In genomic region chr20:41692479-41693135, GRCh38 we compare ENCODE assay signal across 7 cellular contexts.
DNase-seq lines count a peak whose midpoint lies in the region; ATAC-seq, FAIRE-seq and TF ChIP-seq lines count a peak whose summit lies in the region.

No MANE protein-coding gene starts in this region.

- peak; percentile 31 for ATAC-seq in GM18520 (IDR thresholded peaks at IDR 0.05; ENCODE audit: unreplicated experiment)
- ATAC-seq in HG02973 (IDR thresholded peaks at IDR 0.05; ENCODE audit: unreplicated experiment), result peak; percentile 39

- FAIRE-seq in kidney (lab: Jason Lieb, UNC), result no peak

- H3K36me3 ChIP-seq in kidney (ENCODE audit: control insufficient read depth in 1 of 2, insufficient read depth in 2 of 2, low read length in 2 of 2), result no peaks in the 10 kb centered on the region

- peaks cover 2 to 4% of the 10 kb centered on the region in 2 donors for H3K4me1 ChIP-seq in kidney (ENCODE audit: control insufficient read depth in 1 of 2, insufficient read depth in 1 of 2, low read depth in 1 of 2, low read length in 2 of 2)

- peak overlapping the region; percentile 88 to 92 for H3K27ac ChIP-seq in kidney (ENCODE audit: low read depth in 2 of 2, low read length in 2 of 2)

- H3K4me3 ChIP-seq in kidney (ENCODE audit: low read length in 2 of 2), result peak overlapping the region; percentile 82 to 88

- H3K9me3 ChIP-seq in kidney (ENCODE audit: control insufficient read depth in 1 of 2, low read length in 2 of 2), result no peaks in the 10 kb centered on the region

- peak overlapping the region; percentile 58 to 82 for H3K9ac ChIP-seq in kidney (ENCODE audit: low read length in 2 of 2)

- DNase-seq in NCI-H2081 treated with DMSO at 0.1 percent for 48 hours (lab: John Stamatoyannopoulos, UW) (peak; percentile 6), cerebellar cortex (ENCODE audit: low spot score) (peak; percentile 96), kidney (peak; percentile 96)
- peak; percentile 71 for DNase-seq in activated CD4-positive, CD25-positive, alpha-beta regulatory T cell treated with anti-CD3 and anti-CD28 coated beads, Interleukin-2, amount 50 U/mL, for 72 hours
- peak; percentile 51 to 58 for DNase-seq in stimulated activated CD4-positive, alpha-beta T cell treated with anti-CD3 and anti-CD28 coated beads, Interleukin-15, amount 100 ng/mL, for 1 hour (ENCODE audit: low read depth in 1 of 2, low spot score in 1 of 2)

- intact Hi-C loops in kidney (cut with DNase I), result no loop called here

- TF ChIP-seq CTCF in kidney (IDR thresholded peaks at IDR 0.05; ENCODE audit: borderline replicate concordance, extremely low read depth, insufficient read depth), result no peak

Comparison
In these comparisons a context has a peak if more than half of its experiments do, and no peak if none do; other contexts are left out.
1. Peak in every context shown above with its lines: DNase-seq, ATAC-seq, H3K4me3 ChIP-seq and H3K27ac ChIP-seq.
2. DNase-seq: peak in every context shown above with its lines; median percentile 96 in cerebellar cortex; 96 in kidney; 71 in activated CD4-positive, CD25-positive, alpha-beta regulatory T cell treated with anti-CD3 and anti-CD28 coated beads, Interleukin-2, amount 50 U/mL, for 72 hours; 54 in stimulated activated CD4-positive, alpha-beta T cell treated with anti-CD3 and anti-CD28 coated beads, Interleukin-15, amount 100 ng/mL, for 1 hour; 6 in NCI-H2081 treated with DMSO at 0.1 percent for 48 hours.